Comparison of ENCODE assay signal across 3 cellular contexts in the genomic region with DNA sequence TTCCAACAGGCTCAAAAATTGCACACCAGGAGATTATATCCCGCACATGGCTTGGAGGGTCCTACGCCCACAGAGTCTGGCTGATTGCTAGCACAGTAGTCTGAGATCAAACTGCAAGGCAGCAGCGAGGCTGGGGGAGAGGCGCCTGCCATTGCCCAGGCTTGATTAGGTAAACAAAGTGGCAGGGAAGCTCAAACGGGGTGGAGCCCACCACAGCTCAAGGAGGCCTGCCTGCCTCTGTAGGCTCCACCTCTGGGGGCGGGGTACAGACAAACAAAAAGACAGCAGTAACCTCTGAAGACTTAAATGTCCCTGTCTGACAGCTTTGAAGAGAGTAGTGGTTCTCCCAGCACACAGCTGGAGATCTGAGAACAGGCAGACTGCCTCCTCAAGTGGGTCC. TPM values are rescaled to one million over a fixed set of nuclear protein-coding genes. Genes with fewer than 3 reads are reported as not detected.
"Had no signal": no experiment of that assay in that cellular context is flagged by ENCODE, and none has a peak within 500 bp of the region (broad histone marks: within the 10 kb centered on the region; RNA-seq: fewer than 3 reads in every experiment).

No MANE protein-coding gene starts in this region.

RNA-seq across cellular contexts. Expression of a gene that starts 19.3 kb away (rescaled TPM):
- total RNA-seq: LHCN-M2, MCF 10A, NCI-H460 had no signal
